Comparison of ENCODE assay signal across 21 cellular contexts in genomic region chr19:4277051-4277700, GRCh38.
A peak's percentile ranks its signal among the peaks of the same experiment; 100 is the strongest.
DNase-seq lines count a peak whose midpoint lies in the region; TF ChIP-seq lines count a peak whose summit lies in the region.
"Had no signal": no experiment of that assay in that cellular context is flagged by ENCODE, and none has a peak within 500 bp of the region (broad histone marks: within the 10 kb centered on the region; RNA-seq: fewer than 3 reads in every experiment).

No MANE protein-coding gene starts in this region.

- no peak for TF ChIP-seq CTCF in nephron (IDR thresholded peaks at IDR 0.05; ENCODE audit: unreplicated experiment in 3 of 3)

- H3K4me3 Mint-ChIP-seq in nephron, result peak overlapping the region; percentile 54 to 77 (median 63)
- H3K4me3 Mint-ChIP-seq: activated T-cell treated with anti-CD3 and anti-CD28 coated beads, Interleukin-2, amount 50 U/mL, for 72 hours had no signal

- H3K36me3 Mint-ChIP-seq in nephron (ENCODE audit: low read depth), result no peaks in the 10 kb centered on the region

- DNase-seq in NCI-H1417 (lab: John Stamatoyannopoulos, UW) (peak in 2 of 3 experiments; percentile 60 to 83), NCI-H1417 treated with DMSO at 0.1 percent for 48 hours (lab: John Stamatoyannopoulos, UW) (no peak), NCI-H748 (lab: John Stamatoyannopoulos, UW; ENCODE audit: unreplicated experiment) (peak; percentile 4), HCEC 1CT (no peak), amniotic stem cell (lab: John Stamatoyannopoulos, UW) (no peak)
- DNase-seq: activated CD8-positive, alpha-beta memory T cell treated with anti-CD3 and anti-CD28 coated beads for 24 hours; activated naive CD4-positive, alpha-beta T cell treated with anti-CD3 and anti-CD28 coated beads, Interleukin-2, amount 50 U/mL, for 16 hours; activated T-cell treated with anti-CD3 and anti-CD28 coated beads, Interleukin-2, amount 50 U/mL, for 72 hours; Calu3; effector memory CD4-positive, alpha-beta T cell; GOT3; left colon; midbrain; NCI-H1105; NCI-H226; nephron progenitor cell; Peyer's patch; stimulated activated CD4-positive, alpha-beta T cell treated with anti-CD3 and anti-CD28 coated beads, Interleukin-4, amount 100 ng/mL, for 4 hours; T1000; uterus had no signal

- H3K27ac Mint-ChIP-seq in nephron, result peak overlapping the region in 2 of 3 experiments; percentile 37 to 85
- H3K27ac Mint-ChIP-seq: activated T-cell treated with anti-CD3 and anti-CD28 coated beads, Interleukin-2, amount 50 U/mL, for 72 hours; nephron progenitor cell had no signal

- H3K9me3 Mint-ChIP-seq in nephron, result no peaks in the 10 kb centered on the region
- H3K9me3 Mint-ChIP-seq: activated T-cell treated with anti-CD3 and anti-CD28 coated beads, Interleukin-2, amount 50 U/mL, for 72 hours; nephron progenitor cell had no signal

- peaks cover 41% of the 10 kb centered on the region for H3K27me3 Mint-ChIP-seq in nephron (ENCODE audit: low read depth)

- H3K4me1 Mint-ChIP-seq in nephron, result peaks cover 9% of the 10 kb centered on the region

Comparison
In these comparisons a context has a peak if more than half of its experiments do, and no peak if none do; other contexts are left out.
1. DNase-seq: peak in NCI-H1417 (2 of 3) and NCI-H748 (single experiment); none in NCI-H1417 treated with DMSO at 0.1 percent for 48 hours (single experiment), HCEC 1CT (single experiment) and amniotic stem cell (single experiment).